In genomic region chrX:23773601-23774175, GRCh38 we compare ENCODE assay signal across 8 cellular contexts. TPM values are rescaled to one million over a fixed set of nuclear protein-coding genes. Genes with fewer than 3 reads are reported as not detected.
DNase-seq lines count a peak whose midpoint lies in the region; ATAC-seq and TF ChIP-seq lines count a peak whose summit lies in the region.

No MANE protein-coding gene starts in this region.

- H3K9me3 ChIP-seq in CD4-positive, alpha-beta T cell (ENCODE audit: control insufficient read depth, low read length), result no peaks in the 10 kb centered on the region

- H3K27ac Mint-ChIP-seq in CD4-positive, alpha-beta T cell, result peak overlapping the region; percentile 94
- peak overlapping the region; percentile 85 to 97 (median 93) for H3K27ac Mint-ChIP-seq in naive thymus-derived CD8-positive, alpha-beta T cell

- POLR2A ChIA-PET in CD4-positive, alpha-beta T cell (lab: Charles Lee), result interaction anchor here (0.5 to 2.8 kb wide), 6 partner anchors 8 to 692 kb away, joined by 3 to 42 read pairs (median 3); partner anchors contain the start of genes ACOT9 and SAT1
- POLR2A ChIA-PET in naive thymus-derived CD8-positive, alpha-beta T cell (lab: Charles Lee), result interaction anchor here (0.5 to 2.6 kb wide), 4 partner anchors 9 to 376 kb away, joined by 3 to 20 read pairs (median 7); partner anchors contain the start of genes ACOT9, SAT1 and ZFX

- peak overlapping the region; percentile 67 for H3K27ac ChIP-seq in CD4-positive, alpha-beta T cell (ENCODE audit: low read depth, low read length)
- H3K27ac ChIP-seq in foreskin keratinocyte, result no peak overlapping the region

- no peaks in the 10 kb centered on the region for H3K27me3 ChIP-seq in CD4-positive, alpha-beta T cell (ENCODE audit: control insufficient read depth, insufficient read depth, low read length)
- H3K27me3 ChIP-seq in foreskin keratinocyte, result no peaks in the 10 kb centered on the region

- no peaks in the 10 kb centered on the region for H3K27me3 Mint-ChIP-seq in CD4-positive, alpha-beta T cell
- no peaks in the 10 kb centered on the region for H3K27me3 Mint-ChIP-seq in naive thymus-derived CD8-positive, alpha-beta T cell

- H3K9me3 Mint-ChIP-seq in CD4-positive, alpha-beta T cell, result no peaks in the 10 kb centered on the region
- peaks cover 0 to 2% (median 0%) of the 10 kb centered on the region in 9 donors for H3K9me3 Mint-ChIP-seq in naive thymus-derived CD8-positive, alpha-beta T cell

- H3K36me3 Mint-ChIP-seq in CD4-positive, alpha-beta T cell (ENCODE audit: low read depth), result no peaks in the 10 kb centered on the region
- no peaks in the 10 kb centered on the region for H3K36me3 Mint-ChIP-seq in naive thymus-derived CD8-positive, alpha-beta T cell

- CTCF ChIA-PET in CD4-positive, alpha-beta T cell (lab: Charles Lee), result interaction anchor here (1.0 to 1.1 kb wide), 2 partner anchors 80 to 281 kb away, joined by 3 to 4 read pairs; partner anchors contain the start of gene EIF2S3

- no peaks in the 10 kb centered on the region for H3K4me1 ChIP-seq in foreskin keratinocyte

- TF ChIP-seq CTCF in CD4-positive, alpha-beta T cell (IDR thresholded peaks at IDR 0.05), result no peak
- no peak for TF ChIP-seq CTCF in foreskin keratinocyte (conservative IDR thresholded peaks at IDR 0.05)

- intact Hi-C loops in CD4-positive, alpha-beta T cell (cut with DNase I, micrococcal nuclease), result loop anchor here (1.0 to 10.0 kb wide), 2 partner anchors 10 to 281 kb away; partner anchors contain the start of genes EIF2S3 (in 1 of the 2) and SAT1 (in 1 of the 2)

- H3K4me3 Mint-ChIP-seq in CD4-positive, alpha-beta T cell, result peak overlapping the region; percentile 59
- H3K4me3 Mint-ChIP-seq in naive thymus-derived CD8-positive, alpha-beta T cell, result peak overlapping the region; percentile 39 to 81 (median 68)

- ATAC-seq in CD4-positive, alpha-beta T cell (ENCODE audit: poor library complexity), result peak; percentile 99
- ATAC-seq in GM19467 (IDR thresholded peaks at IDR 0.05; ENCODE audit: unreplicated experiment), result peak; percentile 93
- peak; percentile 85 for ATAC-seq in HG03520 (IDR thresholded peaks at IDR 0.05; ENCODE audit: unreplicated experiment)
- peak; percentile 96 to 100 for ATAC-seq in naive thymus-derived CD8-positive, alpha-beta T cell
- no peak for ATAC-seq in foreskin keratinocyte

- DNase-seq in CD4-positive, alpha-beta T cell, result peak in 8 of 10 experiments; percentile 9 to 48 (median 26)
- peak; percentile 33 to 48 for DNase-seq in activated CD4-positive, alpha-beta T cell treated with anti-CD3 and anti-CD28 coated beads, Interleukin-2, amount 50 U/mL, for 4 hours
- DNase-seq in naive thymus-derived CD8-positive, alpha-beta T cell, result peak in 9 of 10 donors; percentile 24 to 68 (median 47)
- DNase-seq in LoVo (ENCODE audit: low spot score) (no peak), kidney tubule cell (ENCODE audit: low spot score) (no peak), foreskin keratinocyte (no peak)

- H3K4me1 Mint-ChIP-seq in CD4-positive, alpha-beta T cell (ENCODE audit: low read depth), result peaks cover 9% of the 10 kb centered on the region
- peaks cover 0 to 17% (median 8%) of the 10 kb centered on the region in 4 donors for H3K4me1 Mint-ChIP-seq in naive thymus-derived CD8-positive, alpha-beta T cell

RNA-seq across cellular contexts. Expression of gene SAT1, which starts 9.3 kb away (rescaled TPM):
- 100 to 1,000 TPM; 305 to 312 TPM for total RNA-seq in CD4-positive, alpha-beta T cell
- 100 to 1,000 TPM; 116 to 121 TPM for total RNA-seq in naive thymus-derived CD8-positive, alpha-beta T cell
- polyA plus RNA-seq in naive thymus-derived CD8-positive, alpha-beta T cell, result 10 to 100 TPM; 50.1 to 91.0 (median 83.3) TPM
- total RNA-seq in foreskin keratinocyte, result 258 and 280 TPM in 2 replicates
- 264 and 271 TPM in 2 replicates for polyA plus RNA-seq in foreskin keratinocyte

RNA-seq across cellular contexts. Expression of gene ACOT9, which starts 30.6 kb away (rescaled TPM):
- 10 to 100 TPM; 14.8 to 16.2 TPM for total RNA-seq in CD4-positive, alpha-beta T cell
- 10 to 100 TPM; 14.4 to 14.8 TPM for total RNA-seq in naive thymus-derived CD8-positive, alpha-beta T cell
- 10 to 100 TPM in 1 of 3 donors, 1 to 10 TPM in 2; 5.9 to 13.0 (median 7.5) TPM for polyA plus RNA-seq in naive thymus-derived CD8-positive, alpha-beta T cell
- 71.8 and 74.1 TPM in 2 replicates for total RNA-seq in foreskin keratinocyte
- polyA plus RNA-seq in foreskin keratinocyte, result 59.6 and 63.1 TPM in 2 replicates

Comparison
In these comparisons a context has a peak if more than half of its experiments do, and no peak if none do; other contexts are left out.
1. DNase-seq: peak in CD4-positive, alpha-beta T cell (8 of 10), activated CD4-positive, alpha-beta T cell treated with anti-CD3 and anti-CD28 coated beads, Interleukin-2, amount 50 U/mL, for 4 hours (2 of 2) and naive thymus-derived CD8-positive, alpha-beta T cell (9 of 10); none in LoVo (single experiment), kidney tubule cell (single experiment) and foreskin keratinocyte (0 of 2).